ENCODE assay signal across 1 cellular context in genomic region chr11:10750838-10751580, GRCh38.
A peak's percentile ranks its signal among the peaks of the same experiment; 100 is the strongest.
TF ChIP-seq lines count a peak whose summit lies in the region.

TSS of gene CTR9 (plus strand) at chr11:10751246. CDS start at chr11:10751413, 167 bp downstream.

TF ChIP-seq in K562, 482 proteins besides CTCF, POLR2A, EP300 and RAD21 (continued from another document and continues in another):
- TF ChIP-seq TFE3 (CRISPR knock-in tag; IDR thresholded peaks at IDR 0.05) (no peak), TGIF2 (CRISPR knock-in tag; IDR thresholded peaks at IDR 0.05) (no peak), MECOM (CRISPR knock-in tag; IDR thresholded peaks at IDR 0.05) (no peak), ZFP30 (CRISPR knock-in tag; IDR thresholded peaks at IDR 0.05; ENCODE audit: borderline replicate concordance) (no peak), ASH1L (IDR thresholded peaks at IDR 0.05; ENCODE audit: borderline replicate concordance, low read depth, partially characterized antibody) (no peak), RFX7 (CRISPR knock-in tag; IDR thresholded peaks at IDR 0.05) (no peak), NCOA1 (IDR thresholded peaks at IDR 0.05; ENCODE audit: low read depth) (peak; percentile 84), TFAM (CRISPR knock-in tag; conservative IDR thresholded peaks at IDR 0.05) (no peak), ZNF436 (CRISPR knock-in tag; IDR thresholded peaks at IDR 0.05) (no peak), NR1H2 (CRISPR knock-in tag; IDR thresholded peaks at IDR 0.05) (no peak), FOXM1 (IDR thresholded peaks at IDR 0.05; ENCODE audit: low read depth) (no peak), FOXM1 (CRISPR knock-in tag; IDR thresholded peaks at IDR 0.05; ENCODE audit: low read depth) (no peak), GTF3C2 (IDR thresholded peaks at IDR 0.05; ENCODE audit: borderline replicate concordance, extremely low read depth, insufficient read length) (no peak), ZNF224 (CRISPR knock-in tag; IDR thresholded peaks at IDR 0.05) (no peak), NCOA2 (IDR thresholded peaks at IDR 0.05; ENCODE audit: partially characterized antibody in 2 of 2) (no peak), ZBTB40 (IDR thresholded peaks at IDR 0.05) (peak; percentile 99), ZBTB40 (CRISPR knock-in tag; IDR thresholded peaks at IDR 0.05) (no peak), L3MBTL2 (IDR thresholded peaks at IDR 0.05) (peak; percentile 90), CTBP1 (IDR thresholded peaks at IDR 0.05; ENCODE audit: borderline replicate concordance) (peak; percentile 90), NRF1 (conservative IDR thresholded peaks at IDR 0.05 in 1 of 2, IDR thresholded peaks at IDR 0.05 in 1 of 2) (peak; percentile 68 to 75), ZNF263 (CRISPR knock-in tag; IDR thresholded peaks at IDR 0.05; ENCODE audit: borderline replicate concordance) (no peak), NFXL1 (CRISPR knock-in tag; IDR thresholded peaks at IDR 0.05) (no peak), ETS2 (tag; IDR thresholded peaks at IDR 0.05; ENCODE audit: borderline replicate concordance, poor library complexity, severe bottlenecking) (no peak), ZNF407 (IDR thresholded peaks at IDR 0.05; ENCODE audit: low read depth) (peak; percentile 66; the same call in 1 of the 2 replicates), CAMTA2 (CRISPR knock-in tag; conservative IDR thresholded peaks at IDR 0.05) (no peak), KLF13 (tag; IDR thresholded peaks at IDR 0.05; ENCODE audit: borderline replicate concordance, low read depth) (peak; percentile 100), CBFA2T3 (IDR thresholded peaks at IDR 0.05) (peak; percentile 15; the same call in 1 of the 2 replicates), HDAC8 (tag; IDR thresholded peaks at IDR 0.05) (no peak), RBM14 (IDR thresholded peaks at IDR 0.05; ENCODE audit: borderline replicate concordance, insufficient read depth, low read depth, low read length) (no peak), E2F8 (IDR thresholded peaks at IDR 0.05; ENCODE audit: low read depth, partially characterized antibody) (peak; percentile 84), RB1 (IDR thresholded peaks at IDR 0.05; ENCODE audit: low read depth) (peak; percentile 76; the same call in 1 of the 2 replicates)
